Comparison of ENCODE assay signal across 10 cellular contexts in the genomic region with DNA sequence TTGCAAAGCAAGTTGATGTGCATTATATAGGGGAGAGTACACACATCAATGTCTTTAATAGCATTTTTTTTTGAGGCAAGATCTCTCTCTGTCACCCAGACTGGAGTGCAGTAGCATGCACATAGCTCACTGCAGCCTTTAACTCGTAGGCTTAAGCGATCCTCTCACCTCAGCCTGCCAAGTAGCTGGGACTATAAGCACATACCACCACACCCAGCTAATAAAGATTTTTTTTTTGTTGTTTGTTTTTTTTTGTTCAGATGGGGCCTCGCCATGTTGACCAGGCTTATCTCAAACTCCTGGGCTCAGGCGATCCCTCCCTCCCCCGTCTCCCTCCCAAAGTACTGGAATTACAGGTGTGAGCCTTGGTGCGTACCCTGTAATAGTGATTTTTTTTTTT. TPM values are rescaled to one million over a fixed set of nuclear protein-coding genes. Genes with fewer than 3 reads are reported as not detected.
A peak's percentile ranks its signal among the peaks of the same experiment; 100 is the strongest.
DNase-seq lines count a peak whose midpoint lies in the region; ATAC-seq lines count a peak whose summit lies in the region.
"Had no signal": no experiment of that assay in that cellular context is flagged by ENCODE, and none has a peak within 500 bp of the region (broad histone marks: within the 10 kb centered on the region; RNA-seq: fewer than 3 reads in every experiment).

No MANE protein-coding gene starts in this region.

- ATAC-seq in stimulated activated naive CD8-positive, alpha-beta T cell treated with anti-CD3 and anti-CD28 coated beads, Interleukin-15, Interleukin-2, amounts not matched to agents 100 U/mL and 50 U/mL, for 24 hours, result no peak
- ATAC-seq in activated CD8-positive, alpha-beta T cell treated with anti-CD3 and anti-CD28 coated beads, Interleukin-2, amount 10 ng/mL, durations not matched to agents 7 days and 5 days, result no peak
- ATAC-seq in left colon (peak; percentile 53), GM18511 (IDR thresholded peaks at IDR 0.05; ENCODE audit: unreplicated experiment) (no peak), HG03342 (IDR thresholded peaks at IDR 0.05; ENCODE audit: unreplicated experiment) (no peak), HG02798 (IDR thresholded peaks at IDR 0.05; ENCODE audit: poor library complexity, unreplicated experiment) (no peak)

- CTCF ChIA-PET in activated CD8-positive, alpha-beta T cell treated with anti-CD3 and anti-CD28 coated beads, Interleukin-2, amount 10 ng/mL, durations not matched to agents 7 days and 5 days (lab: Charles Lee), result interaction anchor here (1.0 to 2.5 kb wide), 3 partner anchors 71 to 393 kb away, joined by 3 to 8 read pairs (median 4); no protein-coding TSS in a partner anchor

- peaks cover 58% of the 10 kb centered on the region for H3K36me3 Mint-ChIP-seq in stimulated activated naive CD8-positive, alpha-beta T cell treated with anti-CD3 and anti-CD28 coated beads, Interleukin-15, Interleukin-2, amounts not matched to agents 100 ng/mL and 50 ng/mL, for 24 hours (ENCODE audit: low read depth)
- H3K36me3 Mint-ChIP-seq in activated CD8-positive, alpha-beta T cell treated with anti-CD3 and anti-CD28 coated beads, Interleukin-2, amount 10 ng/mL, durations not matched to agents 7 days and 5 days (ENCODE audit: low read depth), result peaks cover 41% of the 10 kb centered on the region

- H3K4me3 Mint-ChIP-seq in stimulated activated naive CD8-positive, alpha-beta T cell treated with anti-CD3 and anti-CD28 coated beads, Interleukin-15, Interleukin-2, amounts not matched to agents 100 ng/mL and 50 ng/mL, for 24 hours, result peak overlapping the region; percentile 97
- peak overlapping the region; percentile 86 for H3K4me3 Mint-ChIP-seq in activated CD8-positive, alpha-beta T cell treated with anti-CD3 and anti-CD28 coated beads, Interleukin-2, amount 10 ng/mL, durations not matched to agents 7 days and 5 days

- intact Hi-C loops in left colon (cut with DNase I, micrococcal nuclease), result no loop called here

- peaks cover 9% of the 10 kb centered on the region for H3K9me3 Mint-ChIP-seq in stimulated activated naive CD8-positive, alpha-beta T cell treated with anti-CD3 and anti-CD28 coated beads, Interleukin-15, Interleukin-2, amounts not matched to agents 100 ng/mL and 50 ng/mL, for 24 hours
- H3K9me3 Mint-ChIP-seq in activated CD8-positive, alpha-beta T cell treated with anti-CD3 and anti-CD28 coated beads, Interleukin-2, amount 10 ng/mL, durations not matched to agents 7 days and 5 days (ENCODE audit: insufficient read depth), result no peaks in the 10 kb centered on the region

- POLR2A ChIA-PET in activated CD8-positive, alpha-beta T cell treated with anti-CD3 and anti-CD28 coated beads, Interleukin-2, amount 10 ng/mL, durations not matched to agents 7 days and 5 days (lab: Charles Lee), result interaction anchor here (0.6 to 2.7 kb wide), 5 partner anchors 11 to 653 kb away, joined by 3 to 25 read pairs (median 3); no protein-coding TSS in a partner anchor

- DNase-seq in stimulated activated naive CD8-positive, alpha-beta T cell treated with anti-CD3 and anti-CD28 coated beads, Interleukin-15, Interleukin-2, amounts not matched to agents 100 U/mL and 50 U/mL, for 24 hours, result no peak
- no peak for DNase-seq in activated CD8-positive, alpha-beta T cell treated with anti-CD3 and anti-CD28 coated beads, Interleukin-2, amount 10 ng/mL, durations not matched to agents 7 days and 5 days
- DNase-seq in left colon (peak; percentile 41 to 68), GOT3 (lab: John Stamatoyannopoulos, UW) (no peak)
- DNase-seq: NCI-H1930, trophoblast cell had no signal

- H3K4me1 Mint-ChIP-seq in stimulated activated naive CD8-positive, alpha-beta T cell treated with anti-CD3 and anti-CD28 coated beads, Interleukin-15, Interleukin-2, amounts not matched to agents 100 ng/mL and 50 ng/mL, for 24 hours (ENCODE audit: low read depth), result peaks cover 73% of the 10 kb centered on the region
- H3K4me1 Mint-ChIP-seq in activated CD8-positive, alpha-beta T cell treated with anti-CD3 and anti-CD28 coated beads, Interleukin-2, amount 10 ng/mL, durations not matched to agents 7 days and 5 days (ENCODE audit: low read depth), result peaks cover 33% of the 10 kb centered on the region

- H3K27ac Mint-ChIP-seq in stimulated activated naive CD8-positive, alpha-beta T cell treated with anti-CD3 and anti-CD28 coated beads, Interleukin-15, Interleukin-2, amounts not matched to agents 100 ng/mL and 50 ng/mL, for 24 hours, result peak overlapping the region; percentile 99
- H3K27ac Mint-ChIP-seq in activated CD8-positive, alpha-beta T cell treated with anti-CD3 and anti-CD28 coated beads, Interleukin-2, amount 10 ng/mL, durations not matched to agents 7 days and 5 days, result no peak overlapping the region

- H3K27me3 Mint-ChIP-seq in stimulated activated naive CD8-positive, alpha-beta T cell treated with anti-CD3 and anti-CD28 coated beads, Interleukin-15, Interleukin-2, amounts not matched to agents 100 ng/mL and 50 ng/mL, for 24 hours, result no peaks in the 10 kb centered on the region
- H3K27me3 Mint-ChIP-seq in activated CD8-positive, alpha-beta T cell treated with anti-CD3 and anti-CD28 coated beads, Interleukin-2, amount 10 ng/mL, durations not matched to agents 7 days and 5 days (ENCODE audit: low read depth), result no peaks in the 10 kb centered on the region

RNA-seq across cellular contexts. Expression of a gene that starts 1.5 kb away (rescaled TPM):
- total RNA-seq in activated CD8-positive, alpha-beta T cell treated with anti-CD3 and anti-CD28 coated beads, Interleukin-2, amount 10 ng/mL, durations not matched to agents 7 days and 5 days, result 10 to 100 TPM; 11.9 to 12.3 TPM
- 10 to 100 TPM; 16.1 to 24.7 TPM for total RNA-seq in left colon

Comparison
In these comparisons a context has a peak if more than half of its experiments do, and no peak if none do; other contexts are left out.
1. DNase-seq: peak in left colon (2 of 2); none in stimulated activated naive CD8-positive, alpha-beta T cell treated with anti-CD3 and anti-CD28 coated beads, Interleukin-15, Interleukin-2, amounts not matched to agents 100 U/mL and 50 U/mL, for 24 hours (single experiment), activated CD8-positive, alpha-beta T cell treated with anti-CD3 and anti-CD28 coated beads, Interleukin-2, amount 10 ng/mL, durations not matched to agents 7 days and 5 days (single experiment) and GOT3 (single experiment).